ENCODE assay signal across 9 cellular contexts in the genomic region with DNA sequence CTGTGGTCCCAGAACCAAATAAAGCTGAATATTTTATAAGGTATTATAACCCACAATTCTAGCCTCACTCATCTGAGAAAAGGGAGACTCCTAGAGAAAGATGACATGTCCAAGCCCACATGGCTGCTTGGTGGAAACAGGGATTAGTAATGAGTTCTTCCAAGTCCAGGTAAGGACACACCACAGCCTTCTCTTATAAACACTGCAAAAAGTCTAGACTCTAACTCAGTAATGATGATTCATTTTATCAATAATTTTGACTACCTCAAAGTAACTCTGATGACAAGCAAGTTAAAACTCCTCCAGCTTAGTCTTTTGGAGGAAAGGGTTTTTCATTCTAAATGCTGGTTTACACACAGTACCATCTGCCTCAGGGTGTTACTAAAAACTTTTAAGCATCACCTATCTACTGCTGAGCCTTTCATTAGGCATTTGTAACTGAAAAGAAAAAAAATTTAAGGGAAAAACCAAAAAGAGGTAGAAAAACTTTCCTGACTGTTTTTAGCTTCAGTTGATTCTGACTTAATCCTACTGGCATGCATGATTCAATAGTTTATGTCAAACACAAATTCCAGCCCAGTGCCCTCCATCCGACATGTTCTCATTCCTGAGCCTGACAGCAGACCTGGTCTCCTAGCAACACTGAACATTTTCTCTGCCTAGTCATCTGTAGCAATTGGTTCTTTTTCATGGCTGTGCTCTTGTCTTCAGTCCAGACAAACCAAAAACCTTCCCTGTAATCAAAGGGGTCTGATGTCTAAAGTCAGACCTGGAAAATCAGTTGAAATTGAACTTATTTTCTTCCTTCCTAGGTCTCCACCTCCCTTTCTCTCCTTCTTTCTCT. TPM values are rescaled to one million over a fixed set of nuclear protein-coding genes. Genes with fewer than 3 reads are reported as not detected.
DNase-seq lines count a peak whose midpoint lies in the region; TF ChIP-seq lines count a peak whose summit lies in the region.
"Had no signal": no experiment of that assay in that cellular context is flagged by ENCODE, and none has a peak within 500 bp of the region (broad histone marks: within the 10 kb centered on the region; RNA-seq: fewer than 3 reads in every experiment).

No MANE protein-coding gene starts in this region.

- H3K4me1 ChIP-seq in SJCRH30: peaks cover 16% of the 10 kb centered on the region

- in situ Hi-C loops in GM13976 (cut with MboI; ENCODE audit: low sequenced_read_pairs, unreplicated experiment): no loop called here

- H3K27ac ChIP-seq in SJCRH30: peak overlapping the region; percentile 69

- H3K27me3 ChIP-seq in SJCRH30: no peaks in the 10 kb centered on the region

- no peaks in the 10 kb centered on the region for H3K9me3 ChIP-seq in SJCRH30 (replicated peaks)

- DNase-seq in ELF-1 (ENCODE audit: low read depth, low spot score): peak; percentile 52
- peak; percentile 39 to 59 for DNase-seq in SJCRH30
- DNase-seq in fibroblast of the conjunctiva (ENCODE audit: low read depth): peak; percentile 98
- peak; percentile 79 for DNase-seq in pulmonary artery endothelial cell (ENCODE audit: low read depth, low spot score)
- DNase-seq in activated effector memory CD4-positive, alpha-beta T cell treated with Interleukin-2 at 50 U/mL for 16 hours: no peak
- DNase-seq in GM13976 (ENCODE audit: low spot score): no peak
- no peak for DNase-seq in activated CD8-positive, alpha-beta memory T cell treated with anti-CD3 and anti-CD28 coated beads, Interleukin-2, amount 50 U/mL, for 4 hours
- no peak for DNase-seq in activated CD4-positive, CD25-positive, alpha-beta regulatory T cell (lab: John Stamatoyannopoulos, UW)

- TF ChIP-seq CTCF in GM13976 (IDR thresholded peaks at IDR 0.05; ENCODE audit: borderline replicate concordance, control extremely low read depth, extremely low read depth, insufficient read depth, missing control alignments): no peak

- no peak overlapping the region for H3K4me3 ChIP-seq in SJCRH30

- no peaks in the 10 kb centered on the region for H3K36me3 ChIP-seq in SJCRH30

RNA-seq across cellular contexts. Expression of a gene that starts 43.9 kb away (rescaled TPM):
- total RNA-seq in SJCRH30 (2014; rRNA removed; shearing (Covaris generic)): 31.5 and 36.5 TPM in 2 replicates
- 0.88 and 1.3 TPM in 2 replicates for total RNA-seq in pulmonary artery endothelial cell
- total RNA-seq: activated CD8-positive, alpha-beta memory T cell treated with anti-CD3 and anti-CD28 coated beads for 36 hours had no signal

Comparison
In these comparisons a context has a peak if more than half of its experiments do, and no peak if none do; other contexts are left out.
1. DNase-seq: peak in ELF-1 (single experiment), SJCRH30 (2 of 2), fibroblast of the conjunctiva (single experiment) and pulmonary artery endothelial cell (single experiment); none in activated effector memory CD4-positive, alpha-beta T cell treated with Interleukin-2 at 50 U/mL for 16 hours (single experiment), GM13976 (single experiment), activated CD8-positive, alpha-beta memory T cell treated with anti-CD3 and anti-CD28 coated beads, Interleukin-2, amount 50 U/mL, for 4 hours (single experiment) and activated CD4-positive, CD25-positive, alpha-beta regulatory T cell (0 of 4).
2. RNA of a gene that starts 43.9 kb away (total RNA-seq): 31.5 to 36.5 TPM in SJCRH30; 0.88 to 1.3 TPM in pulmonary artery endothelial cell; every median in the first group is over 10 times any median in the second.